1 cellular context compared by ENCODE assay signal in the genomic region with DNA sequence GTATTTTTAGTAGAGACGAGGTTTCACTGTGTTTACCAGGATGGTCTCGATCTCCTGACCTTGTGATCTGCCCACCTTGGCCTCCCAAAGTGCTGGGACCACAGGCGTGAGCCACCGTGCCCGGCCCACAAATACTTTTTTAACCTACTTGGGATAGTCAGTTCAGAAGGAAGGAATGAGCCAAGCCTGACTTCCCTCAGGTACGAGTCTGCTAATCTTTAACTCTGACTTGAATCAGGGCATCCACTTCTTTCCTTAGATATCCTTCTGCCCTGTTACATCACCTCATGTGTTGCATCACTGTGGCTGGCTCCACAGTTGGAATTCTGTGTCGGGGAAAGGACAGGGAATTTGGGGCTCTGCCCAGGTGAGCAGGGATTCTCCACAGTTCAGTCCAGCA.
TF ChIP-seq lines count a peak whose summit lies in the region.

No MANE protein-coding gene starts in this region.

TF ChIP-seq in HepG2, 621 proteins besides CTCF, POLR2A, EP300 and RAD21 (continued from another document and continues in another):
- TF ChIP-seq, protein P1, sequence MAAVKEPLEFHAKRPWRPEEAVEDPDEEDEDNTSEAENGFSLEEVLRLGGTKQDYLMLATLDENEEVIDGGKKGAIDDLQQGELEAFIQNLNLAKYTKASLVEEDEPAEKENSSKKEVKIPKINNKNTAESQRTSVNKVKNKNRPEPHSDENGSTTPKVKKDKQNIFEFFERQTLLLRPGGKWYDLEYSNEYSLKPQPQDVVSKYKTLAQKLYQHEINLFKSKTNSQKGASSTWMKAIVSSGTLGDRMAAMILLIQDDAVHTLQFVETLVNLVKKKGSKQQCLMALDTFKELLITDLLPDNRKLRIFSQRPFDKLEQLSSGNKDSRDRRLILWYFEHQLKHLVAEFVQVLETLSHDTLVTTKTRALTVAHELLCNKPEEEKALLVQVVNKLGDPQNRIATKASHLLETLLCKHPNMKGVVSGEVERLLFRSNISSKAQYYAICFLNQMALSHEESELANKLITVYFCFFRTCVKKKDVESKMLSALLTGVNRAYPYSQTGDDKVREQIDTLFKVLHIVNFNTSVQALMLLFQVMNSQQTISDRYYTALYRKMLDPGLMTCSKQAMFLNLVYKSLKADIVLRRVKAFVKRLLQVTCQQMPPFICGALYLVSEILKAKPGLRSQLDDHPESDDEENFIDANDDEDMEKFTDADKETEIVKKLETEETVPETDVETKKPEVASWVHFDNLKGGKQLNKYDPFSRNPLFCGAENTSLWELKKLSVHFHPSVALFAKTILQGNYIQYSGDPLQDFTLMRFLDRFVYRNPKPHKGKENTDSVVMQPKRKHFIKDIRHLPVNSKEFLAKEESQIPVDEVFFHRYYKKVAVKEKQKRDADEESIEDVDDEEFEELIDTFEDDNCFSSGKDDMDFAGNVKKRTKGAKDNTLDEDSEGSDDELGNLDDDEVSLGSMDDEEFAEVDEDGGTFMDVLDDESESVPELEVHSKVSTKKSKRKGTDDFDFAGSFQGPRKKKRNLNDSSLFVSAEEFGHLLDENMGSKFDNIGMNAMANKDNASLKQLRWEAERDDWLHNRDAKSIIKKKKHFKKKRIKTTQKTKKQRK (IDR thresholded peaks at IDR 0.05; ENCODE audit: low read length), result no peak
- TF ChIP-seq CEBPG (CRISPR knock-in tag; IDR thresholded peaks at IDR 0.05), result peak; percentile 100
- peak; percentile 88 for TF ChIP-seq ELF3 (CRISPR knock-in tag; IDR thresholded peaks at IDR 0.05)
- TF ChIP-seq, protein P2, sequence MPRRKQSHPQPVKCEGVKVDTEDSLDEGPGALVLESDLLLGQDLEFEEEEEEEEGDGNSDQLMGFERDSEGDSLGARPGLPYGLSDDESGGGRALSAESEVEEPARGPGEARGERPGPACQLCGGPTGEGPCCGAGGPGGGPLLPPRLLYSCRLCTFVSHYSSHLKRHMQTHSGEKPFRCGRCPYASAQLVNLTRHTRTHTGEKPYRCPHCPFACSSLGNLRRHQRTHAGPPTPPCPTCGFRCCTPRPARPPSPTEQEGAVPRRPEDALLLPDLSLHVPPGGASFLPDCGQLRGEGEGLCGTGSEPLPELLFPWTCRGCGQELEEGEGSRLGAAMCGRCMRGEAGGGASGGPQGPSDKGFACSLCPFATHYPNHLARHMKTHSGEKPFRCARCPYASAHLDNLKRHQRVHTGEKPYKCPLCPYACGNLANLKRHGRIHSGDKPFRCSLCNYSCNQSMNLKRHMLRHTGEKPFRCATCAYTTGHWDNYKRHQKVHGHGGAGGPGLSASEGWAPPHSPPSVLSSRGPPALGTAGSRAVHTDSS (CRISPR knock-in tag; conservative IDR thresholded peaks at IDR 0.05), result no peak
- no peak for TF ChIP-seq TBX3 (IDR thresholded peaks at IDR 0.05; ENCODE audit: borderline replicate concordance)
- TF ChIP-seq TBL1XR1 (IDR thresholded peaks at IDR 0.05; ENCODE audit: borderline replicate concordance, low read length, partially characterized antibody), result no peak
- TF ChIP-seq THYN1 (CRISPR knock-in tag; IDR thresholded peaks at IDR 0.05; ENCODE audit: borderline replicate concordance, low read depth), result no peak
- peak; percentile 73 for TF ChIP-seq HDAC1 (CRISPR knock-in tag; IDR thresholded peaks at IDR 0.05)
- TF ChIP-seq PBX2 (CRISPR knock-in tag; IDR thresholded peaks at IDR 0.05), result no peak
- TF ChIP-seq MEIS2 (CRISPR knock-in tag; IDR thresholded peaks at IDR 0.05), result no peak
- TF ChIP-seq ZNF460 (CRISPR knock-in tag; IDR thresholded peaks at IDR 0.05; ENCODE audit: borderline replicate concordance), result peak; percentile 70; the same call in 1 of the 2 replicates
- TF ChIP-seq CHCHD3 (CRISPR knock-in tag; IDR thresholded peaks at IDR 0.05), result no peak
- TF ChIP-seq RXRA (CRISPR knock-in tag; IDR thresholded peaks at IDR 0.05), result peak; percentile 53; the same call in 1 of the 2 replicates
- no peak for TF ChIP-seq BCLAF1 (IDR thresholded peaks at IDR 0.05)
- TF ChIP-seq, protein P3, sequence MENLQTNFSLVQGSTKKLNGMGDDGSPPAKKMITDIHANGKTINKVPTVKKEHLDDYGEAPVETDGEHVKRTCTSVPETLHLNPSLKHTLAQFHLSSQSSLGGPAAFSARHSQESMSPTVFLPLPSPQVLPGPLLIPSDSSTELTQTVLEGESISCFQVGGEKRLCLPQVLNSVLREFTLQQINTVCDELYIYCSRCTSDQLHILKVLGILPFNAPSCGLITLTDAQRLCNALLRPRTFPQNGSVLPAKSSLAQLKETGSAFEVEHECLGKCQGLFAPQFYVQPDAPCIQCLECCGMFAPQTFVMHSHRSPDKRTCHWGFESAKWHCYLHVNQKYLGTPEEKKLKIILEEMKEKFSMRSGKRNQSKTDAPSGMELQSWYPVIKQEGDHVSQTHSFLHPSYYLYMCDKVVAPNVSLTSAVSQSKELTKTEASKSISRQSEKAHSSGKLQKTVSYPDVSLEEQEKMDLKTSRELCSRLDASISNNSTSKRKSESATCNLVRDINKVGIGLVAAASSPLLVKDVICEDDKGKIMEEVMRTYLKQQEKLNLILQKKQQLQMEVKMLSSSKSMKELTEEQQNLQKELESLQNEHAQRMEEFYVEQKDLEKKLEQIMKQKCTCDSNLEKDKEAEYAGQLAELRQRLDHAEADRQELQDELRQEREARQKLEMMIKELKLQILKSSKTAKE (CRISPR knock-in tag; IDR thresholded peaks at IDR 0.05; ENCODE audit: borderline replicate concordance), result no peak
- TF ChIP-seq TRAFD1 (CRISPR knock-in tag; IDR thresholded peaks at IDR 0.05; ENCODE audit: borderline replicate concordance), result no peak
- TF ChIP-seq ARID4A (CRISPR knock-in tag; IDR thresholded peaks at IDR 0.05; ENCODE audit: borderline replicate concordance), result peak; percentile 23; the same call in 1 of the 2 replicates
- TF ChIP-seq ZNF367 (CRISPR knock-in tag; IDR thresholded peaks at IDR 0.05; ENCODE audit: borderline replicate concordance), result no peak
- no peak for TF ChIP-seq HOXD1 (CRISPR knock-in tag; IDR thresholded peaks at IDR 0.05)
- TF ChIP-seq ZMYM2 (CRISPR knock-in tag; IDR thresholded peaks at IDR 0.05), result peak; percentile 49; the same call in 1 of the 2 replicates
- no peak for TF ChIP-seq NFAT5 (CRISPR knock-in tag; IDR thresholded peaks at IDR 0.05)
- TF ChIP-seq, protein P4, sequence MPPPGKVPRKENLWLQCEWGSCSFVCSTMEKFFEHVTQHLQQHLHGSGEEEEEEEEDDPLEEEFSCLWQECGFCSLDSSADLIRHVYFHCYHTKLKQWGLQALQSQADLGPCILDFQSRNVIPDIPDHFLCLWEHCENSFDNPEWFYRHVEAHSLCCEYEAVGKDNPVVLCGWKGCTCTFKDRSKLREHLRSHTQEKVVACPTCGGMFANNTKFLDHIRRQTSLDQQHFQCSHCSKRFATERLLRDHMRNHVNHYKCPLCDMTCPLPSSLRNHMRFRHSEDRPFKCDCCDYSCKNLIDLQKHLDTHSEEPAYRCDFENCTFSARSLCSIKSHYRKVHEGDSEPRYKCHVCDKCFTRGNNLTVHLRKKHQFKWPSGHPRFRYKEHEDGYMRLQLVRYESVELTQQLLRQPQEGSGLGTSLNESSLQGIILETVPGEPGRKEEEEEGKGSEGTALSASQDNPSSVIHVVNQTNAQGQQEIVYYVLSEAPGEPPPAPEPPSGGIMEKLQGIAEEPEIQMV (CRISPR knock-in tag; IDR thresholded peaks at IDR 0.05; ENCODE audit: low read depth), result no peak
- TF ChIP-seq REPIN1 (CRISPR knock-in tag; IDR thresholded peaks at IDR 0.05; ENCODE audit: borderline replicate concordance, low read depth), result peak; percentile 86; the same call in 1 of the 2 replicates
- no peak for TF ChIP-seq ATF7-NPFF (CRISPR knock-in tag; IDR thresholded peaks at IDR 0.05; ENCODE audit: low read depth)
- TF ChIP-seq CHD4 (IDR thresholded peaks at IDR 0.05; ENCODE audit: borderline replicate concordance, low read length), result no peak
- TF ChIP-seq ZBTB38 (CRISPR knock-in tag; IDR thresholded peaks at IDR 0.05), result no peak
